Comparison of ENCODE assay signal across 28 cellular contexts in genomic region chr7:23294549-23295400, GRCh38. TPM values are rescaled to one million over a fixed set of nuclear protein-coding genes. Genes with fewer than 3 reads are reported as not detected.
A peak's percentile ranks its signal among the peaks of the same experiment; 100 is the strongest.
DNase-seq lines count a peak whose midpoint lies in the region; ATAC-seq, FAIRE-seq and TF ChIP-seq lines count a peak whose summit lies in the region.
"Had no signal": no experiment of that assay in that cellular context is flagged by ENCODE, and none has a peak within 500 bp of the region (broad histone marks: within the 10 kb centered on the region; RNA-seq: fewer than 3 reads in every experiment).

No MANE protein-coding gene starts in this region.

- H3K4me2 ChIP-seq in K562 (ENCODE audit: insufficient read depth, low read length) (no peak overlapping the region), osteoblast (ENCODE audit: insufficient read depth, low read length) (no peak overlapping the region), OCI-LY7 (ENCODE audit: low read length) (no peak overlapping the region)
- H3K4me2 ChIP-seq: KMS-11 had no signal

- no peaks in the 10 kb centered on the region for H4K20me1 ChIP-seq in K562 (replicated peaks; ENCODE audit: control insufficient read depth, insufficient read depth, low read length)
- H4K20me1 ChIP-seq in osteoblast (ENCODE audit: insufficient read depth, low read length): no peaks in the 10 kb centered on the region
- H4K20me1 ChIP-seq in OCI-LY7 (ENCODE audit: insufficient read depth, low read length): no peaks in the 10 kb centered on the region

- H3K4me1 ChIP-seq in K562 (replicated peaks in 1 of 2; ENCODE audit: control insufficient read depth in 2 of 2, insufficient read depth in 2 of 2, low read length in 2 of 2) (peaks cover 0 to 4% of the 10 kb centered on the region in 2 experiments; a peak in 3 of 5 replicates), osteoblast (ENCODE audit: insufficient read depth, low read length) (peaks cover 15% of the 10 kb centered on the region), right cardiac atrium (ENCODE audit: control insufficient read depth, insufficient read depth, low read length) (no peaks in the 10 kb centered on the region), OCI-LY7 (ENCODE audit: insufficient read depth, low read length, poor library complexity, severe bottlenecking) (peaks cover 4% of the 10 kb centered on the region)
- H3K4me1 ChIP-seq: uterus had no signal

- ATAC-seq in K562 (no peak), right cardiac atrium (no peak)
- ATAC-seq: activated CD8-positive, alpha-beta T cell treated with anti-CD3 and anti-CD28 coated beads for 36 hours; heart right ventricle; left colon had no signal

- no peak for TF ChIP-seq EP300 in K562 (IDR thresholded peaks at IDR 0.05; ENCODE audit: low read length)

- H3K9me3 ChIP-seq in K562 (replicated peaks; ENCODE audit: control insufficient read depth, insufficient read depth, low read depth, low read length) (no peaks in the 10 kb centered on the region), osteoblast (ENCODE audit: low read depth, low read length) (no peaks in the 10 kb centered on the region), right cardiac atrium (ENCODE audit: control insufficient read depth, low read length) (no peaks in the 10 kb centered on the region), OCI-LY7 (ENCODE audit: low read length) (no peaks in the 10 kb centered on the region)
- H3K9me3 ChIP-seq: heart right ventricle, uterus had no signal

- no peaks in the 10 kb centered on the region for H3K36me3 ChIP-seq in K562 (ENCODE audit: control insufficient read depth, insufficient read depth, low read length)
- H3K36me3 ChIP-seq in osteoblast (ENCODE audit: insufficient read depth, low read length): no peaks in the 10 kb centered on the region
- no peaks in the 10 kb centered on the region for H3K36me3 ChIP-seq in OCI-LY7 (ENCODE audit: insufficient read depth, low read length)
- H3K36me3 ChIP-seq: heart right ventricle, uterus had no signal

- no peak for FAIRE-seq in K562 (lab: Jason Lieb, UNC)

- intact Hi-C loops in K562 (cut with micrococcal nuclease) (loop anchor here (5.0 kb wide), 1 partner anchor 178 kb away; the partner anchor contains the start of gene IGF2BP3), right cardiac atrium (cut with DNase I) (no loop called here), OCI-LY7 (cut with micrococcal nuclease; ENCODE audit: unreplicated experiment) (no loop called here)

- H3K9me2 ChIP-seq in OCI-LY7 (ENCODE audit: insufficient read depth, low read length): no peaks in the 10 kb centered on the region

- peak; percentile 86 for DNase-seq in ELF-1 (ENCODE audit: low read depth, low spot score)
- DNase-seq in MV-4-11 (lab: John Stamatoyannopoulos, UW): peak; percentile 74
- no peak for DNase-seq in K562 (ENCODE audit: extremely low read depth in 1 of 4, low spot score in 3 of 4)
- DNase-seq in osteoblast (ENCODE audit: insufficient read length, low spot score, missing footprints): no peak
- DNase-seq in germinal center (ENCODE audit: low spot score): no peak
- DNase-seq in right cardiac atrium: no peak
- no peak for DNase-seq in OCI-LY7 (ENCODE audit: low spot score)
- DNase-seq: activated B cell treated with CpG ODN at 0.5 μM for 24 hours; activated CD8-positive, alpha-beta T cell treated with anti-CD3 and anti-CD28 coated beads for 36 hours; activated effector memory CD4-positive, alpha-beta T cell treated with Interleukin-2 at 50 U/mL for 16 hours; activated naive CD8-positive, alpha-beta T cell treated with anti-CD3 and anti-CD28 coated beads, Interleukin-2, amount 10 ng/mL, durations not matched to agents 7 days and 5 days; activated T-cell treated with anti-CD3 and anti-CD28 coated beads for 4 hours; CD4-positive, CD25-positive, alpha-beta regulatory T cell; cerebellar nuclear complex; GDM1; heart right ventricle; left colon; mesenchymal stem cell; NCI-H1092; NCI-H187; NCI-H2171 treated with DMSO at 0.1 percent for 48 hours; NCI-H524 treated with DMSO at 0.1 percent for 48 hours; NK-92 treated with Interleukin-12 subunit alpha and Interleukin-12 subunit beta, amount 100 ng/mL, for 24 hours; nucleus accumbens; T-helper 9 cell; uterus had no signal

- H3K27ac ChIP-seq in K562 (ENCODE audit: extremely low read depth, low read depth, low read length) (no peak overlapping the region), osteoblast (ENCODE audit: low read depth, low read length) (no peak overlapping the region), right cardiac atrium (ENCODE audit: low read length) (no peak overlapping the region), OCI-LY7 (ENCODE audit: low read depth, low read length, poor library complexity, severe bottlenecking) (no peak overlapping the region)
- H3K27ac ChIP-seq: epithelial cell of prostate, heart right ventricle, KMS-11, uterus had no signal

- H3K27me3 ChIP-seq in K562 (ENCODE audit: control insufficient read depth in 2 of 2, insufficient read depth in 2 of 2, low read length in 2 of 2): no peaks in the 10 kb centered on the region
- no peaks in the 10 kb centered on the region for H3K27me3 ChIP-seq in osteoblast (ENCODE audit: insufficient read depth, low read length)
- no peaks in the 10 kb centered on the region for H3K27me3 ChIP-seq in right cardiac atrium (ENCODE audit: control insufficient read depth, insufficient read depth)
- H3K27me3 ChIP-seq: uterus had no signal

- POLR2A ChIA-PET in K562 (lab: Yijun Ruan, JAX) (interaction anchor here (0.6 to 0.7 kb wide), 3 partner anchors 219 to 1456 kb away, joined by 3 read pairs; no protein-coding TSS in a partner anchor), OCI-LY7 (lab: Charles Lee) (interaction anchor here (0.6 to 1.5 kb wide), 7 partner anchors 9 to 245 kb away, joined by 3 to 7 read pairs (median 4); no protein-coding TSS in a partner anchor)

- CTCF ChIA-PET in K562 (lab: Yijun Ruan, JAX; ENCODE audit: low intra/inter-chr PET ratio): no interaction called here
- CTCF ChIA-PET in OCI-LY7 (lab: Charles Lee; ENCODE audit: unreplicated experiment): interaction anchor here (0.6 to 1.0 kb wide), 2 partner anchors 22 to 173 kb away, joined by 3 read pairs; no protein-coding TSS in a partner anchor

- H3K79me2 ChIP-seq in K562 (ENCODE audit: control insufficient read depth, insufficient read depth, low read length) (peaks cover 7% of the 10 kb centered on the region), osteoblast (ENCODE audit: insufficient read depth, low read length) (peaks cover 7% of the 10 kb centered on the region), OCI-LY7 (ENCODE audit: insufficient read depth, low read depth, low read length) (peaks cover 6% of the 10 kb centered on the region)

- H3K9ac ChIP-seq in K562 (ENCODE audit: insufficient read depth in 1 of 2, low read depth in 2 of 2, low read length in 2 of 2): 0 out of 4 replicates have a peak overlapping the region, but pooled peaks of 1 of the 2 experiments have one; percentile 17
- H3K9ac ChIP-seq: KMS-11 had no signal

- in situ Hi-C loops in K562 (cut with MboI): no loop called here

- WGBS in K562 (ENCODE audit: insufficient coverage, low coverage, missing lambda C conversion rate): 47% methylated on average over 5 of the region's 6 CpGs
- 81% methylated on average over 6 of the region's 6 CpGs for WGBS in right cardiac atrium

- H3K4me3 ChIP-seq in K562 (no peak overlapping the region), osteoblast (ENCODE audit: insufficient read depth, low read length) (no peak overlapping the region), right cardiac atrium (ENCODE audit: low read length) (no peak overlapping the region), OCI-LY7 (ENCODE audit: low read depth, low read length, poor library complexity, severe bottlenecking) (no peak overlapping the region)
- H3K4me3 ChIP-seq: heart right ventricle, uterus had no signal

- BruUV-seq in K562 (replicated peaks; lab: Mats Ljungman, UMichigan) (no TSS peak), OCI-LY7 (replicated peaks; lab: Mats Ljungman, UMichigan) (no TSS peak)

- no peak for TF ChIP-seq CTCF in K562 (IDR thresholded peaks at IDR 0.05 in 2 of 3, conservative IDR thresholded peaks at IDR 0.05 in 1 of 3; ENCODE audit: insufficient read depth in 2 of 3, low read depth in 1 of 3, low read length in 3 of 3)
- TF ChIP-seq CTCF in osteoblast (IDR thresholded peaks at IDR 0.05; ENCODE audit: extremely low read depth, low read depth, low read length): no peak
- no peak for TF ChIP-seq CTCF in OCI-LY7 (conservative IDR thresholded peaks at IDR 0.05; ENCODE audit: low read length)

- no peaks in the 10 kb centered on the region for H3K9me1 ChIP-seq in K562 (ENCODE audit: control insufficient read depth, insufficient read depth, low read length)

- H2AFZ ChIP-seq in K562 (ENCODE audit: low read depth, low read length) (no peak overlapping the region), osteoblast (ENCODE audit: low read length) (peak overlapping the region; percentile 4), OCI-LY7 (ENCODE audit: low read length) (no peak overlapping the region)

- no peak for TF ChIP-seq POLR2A in K562 (conservative IDR thresholded peaks at IDR 0.05)

- no peak for TF ChIP-seq RAD21 in K562 (CRISPR knock-in tag; conservative IDR thresholded peaks at IDR 0.05 in 1 of 2, IDR thresholded peaks at IDR 0.05 in 1 of 2)

RNA-seq across cellular contexts. Expression of gene MALSU1, which starts 4.4 kb away (rescaled TPM):
- 28.7 and 47.3 TPM in 2 replicates for total RNA-seq in K562 (2011; cell fraction: chromatin; rRNA removed; ENCODE audit: low replicate concordance)
- total RNA-seq in K562 (2011; cell fraction: nucleolus; rRNA removed): 20.0 and 22.1 TPM in 2 replicates
- total RNA-seq in K562 (2011; cell fraction: nucleoplasm; rRNA removed): 22.9 and 23.3 TPM in 2 replicates
- total RNA-seq in K562 (2014; rRNA removed) (221 and 308 TPM in 2 replicates), K562 (2014; rRNA removed; fragmentation: Illumina TruSeq; extraction: Trizol) (81.2 and 83.4 TPM in 2 replicates), K562 (2015; rRNA removed; fragmentation: Illumina TruSeq; extraction: Trizol) (76.8 and 80.0 TPM in 2 replicates), K562 (2021) (100 and 101 TPM in 2 replicates), osteoblast (38.4 and 43.6 TPM in 2 replicates), right cardiac atrium (10 to 100 TPM; 64.6 to 80.7 (median 70.2) TPM), OCI-LY7 (2022) (56.1 and 66.4 TPM in 2 replicates)
- polyA plus RNA-seq in K562 (2011; rRNA removed) (70.6 and 93.3 TPM in 2 replicates), K562 (2014; fragmentation: Illumina TruSeq; extraction: Trizol) (48.2 and 82.9 TPM in 2 replicates), K562 (2014; fragmentation: Nextera tagmentation; extraction: Ambion mirVana) (10 to 100 TPM; 12.3 to 14.4 TPM), K562 (2014; rRNA removed) (141 and 180 TPM in 2 replicates), right cardiac atrium (68.4 TPM)
- 72.5 and 84.7 TPM in 2 replicates for polyA plus RNA-seq in K562 (2011; cell fraction: cytosol; rRNA removed)
- 37.3 and 38.5 TPM in 2 replicates for polyA plus RNA-seq in K562 (2011; cell fraction: nucleus; rRNA removed)
- polyA plus RNA-seq in K562 (2012): 38.9 and 109 TPM in 2 replicates
- 82.0 and 88.4 TPM in 2 replicates for polyA minus RNA-seq in K562 (2011; rRNA and poly(A)+ RNA removed)
- polyA minus RNA-seq in K562 (2011; cell fraction: cytosol; rRNA and poly(A)+ RNA removed): 42.1 and 47.6 TPM in 2 replicates
- polyA minus RNA-seq in K562 (2011; cell fraction: nucleus; rRNA and poly(A)+ RNA removed): 24.0 and 39.0 TPM in 2 replicates
- total RNA-seq in OCI-LY7 (2014; rRNA removed; shearing (Covaris generic)): 107 and 132 TPM in 2 replicates

RNA-seq across cellular contexts. Expression of gene GPNMB, which starts 48.2 kb away (rescaled TPM):
- total RNA-seq in K562 (2011; cell fraction: chromatin; rRNA removed; ENCODE audit: low replicate concordance): not detected in 2 replicates
- not detected in 2 replicates for total RNA-seq in K562 (2011; cell fraction: nucleolus; rRNA removed)
- total RNA-seq in K562 (2011; cell fraction: nucleoplasm; rRNA removed): 0.51 TPM in 1 of 2 replicates, not detected in the other
- total RNA-seq in K562 (2014; rRNA removed): 0.24 and 0.64 TPM in 2 replicates
- 0.15 and 0.26 TPM in 2 replicates for total RNA-seq in K562 (2014; rRNA removed; fragmentation: Illumina TruSeq; extraction: Trizol)
- 0.18 and 0.41 TPM in 2 replicates for total RNA-seq in K562 (2015; rRNA removed; fragmentation: Illumina TruSeq; extraction: Trizol)
- total RNA-seq in K562 (2021): 0.20 and 0.54 TPM in 2 replicates
- polyA plus RNA-seq in K562 (2011; rRNA removed): 0.03 and 0.35 TPM in 2 replicates
- polyA plus RNA-seq in K562 (2011; cell fraction: cytosol; rRNA removed): 0.03 and 0.07 TPM in 2 replicates
- polyA plus RNA-seq in K562 (2011; cell fraction: nucleus; rRNA removed): 0.10 and 0.23 TPM in 2 replicates
- polyA plus RNA-seq in K562 (2012): 0.18 and 0.22 TPM in 2 replicates
- 0.33 and 0.80 TPM in 2 replicates for polyA plus RNA-seq in K562 (2014; fragmentation: Illumina TruSeq; extraction: Trizol)
- under 1 TPM; 0.31 to 0.67 TPM for polyA plus RNA-seq in K562 (2014; fragmentation: Nextera tagmentation; extraction: Ambion mirVana)
- 0.11 and 0.72 TPM in 2 replicates for polyA plus RNA-seq in K562 (2014; rRNA removed)
- not detected in 2 replicates for polyA minus RNA-seq in K562 (2011; rRNA and poly(A)+ RNA removed)
- polyA minus RNA-seq in K562 (2011; cell fraction: cytosol; rRNA and poly(A)+ RNA removed): not detected in 2 replicates
- 0.40 TPM in 1 of 2 replicates, not detected in the other for polyA minus RNA-seq in K562 (2011; cell fraction: nucleus; rRNA and poly(A)+ RNA removed)
- 380 and 480 TPM in 2 replicates for total RNA-seq in osteoblast
- 100 to 1,000 TPM; 130 to 246 (median 191) TPM for total RNA-seq in right cardiac atrium
- polyA plus RNA-seq in right cardiac atrium: 113 TPM
- 0.70 and 1.4 TPM in 2 replicates for total RNA-seq in OCI-LY7 (2014; rRNA removed; shearing (Covaris generic))
- 3.0 and 3.5 TPM in 2 replicates for total RNA-seq in OCI-LY7 (2022)
- total RNA-seq: CD4-positive, CD25-positive, alpha-beta regulatory T cell had no signal

Comparison
In these comparisons a context has a peak if more than half of its experiments do, and no peak if none do; other contexts are left out.
1. DNase-seq: peak in ELF-1 (single experiment) and MV-4-11 (single experiment); none in K562 (0 of 4), osteoblast (single experiment), germinal center (single experiment), right cardiac atrium (0 of 3) and OCI-LY7 (single experiment).
2. RNA of gene GPNMB, which starts 48.2 kb away (total RNA-seq): 380 to 480 TPM in osteoblast and 130 to 246 TPM in right cardiac atrium; 0.70 to 3.5 TPM in OCI-LY7 and 0.15 to 0.64 TPM in K562; every median in the first group is over 10 times any median in the second.